ENCODE assay signal across 11 cellular contexts in genomic region chr7:116598278-116598677, GRCh38.
DNase-seq lines count a peak whose midpoint lies in the region; ATAC-seq, FAIRE-seq and TF ChIP-seq lines count a peak whose summit lies in the region.
"Had no signal": no experiment of that assay in that cellular context is flagged by ENCODE, and none has a peak within 500 bp of the region (broad histone marks: within the 10 kb centered on the region; RNA-seq: fewer than 3 reads in every experiment).

No MANE protein-coding gene starts in this region.

- peaks cover 0 to 10% (median 0%) of the 10 kb centered on the region in 4 donors for H3K4me1 ChIP-seq in right lobe of liver
- H3K4me1 ChIP-seq: breast epithelium had no signal

- no peaks in the 10 kb centered on the region for H3K36me3 ChIP-seq in bronchial epithelial cell (ENCODE audit: control insufficient read depth, insufficient read depth, low read length)
- no peaks in the 10 kb centered on the region for H3K36me3 ChIP-seq in right lobe of liver
- H3K36me3 ChIP-seq: breast epithelium had no signal

- H3K27ac Mint-ChIP-seq in HFFc6 = no peak overlapping the region
- no peak overlapping the region for H3K27ac Mint-ChIP-seq in mesothelial cell of epicardium

- H3K9me3 Mint-ChIP-seq in HFFc6 (no peaks in the 10 kb centered on the region), mesothelial cell of epicardium (no peaks in the 10 kb centered on the region)

- H3K27ac ChIP-seq in C4-2B (no peak overlapping the region), right lobe of liver (no peak overlapping the region)
- H3K27ac ChIP-seq: breast epithelium had no signal

- 62% methylated on average over 2 of the region's 5 CpGs for WGBS in right lobe of liver (ENCODE audit: insufficient coverage, low coverage, low lambda C conversion rate, missing lambda C conversion rate)

- DNase-seq in HFFc6 (no peak), bronchial epithelial cell (ENCODE audit: low read depth) (no peak), right lobe of liver (peak; percentile 46 to 63 (median 58)), mesothelial cell of epicardium (ENCODE audit: low spot score in 2 of 2, unreplicated experiment in 2 of 2) (no peak), cerebellum (ENCODE audit: low spot score) (no peak)
- DNase-seq: GDM1, SHP77 had no signal

- H3K4me1 Mint-ChIP-seq in HFFc6 (ENCODE audit: low read depth) (peaks cover 3% of the 10 kb centered on the region), mesothelial cell of epicardium (peaks cover 13% of the 10 kb centered on the region)

- H3K27me3 Mint-ChIP-seq in HFFc6 (ENCODE audit: insufficient read depth) (no peaks in the 10 kb centered on the region; the same call in 1 of the 2 replicates), mesothelial cell of epicardium (ENCODE audit: low read depth) (no peaks in the 10 kb centered on the region)

- TF ChIP-seq CTCF in C4-2B (conservative IDR thresholded peaks at IDR 0.05) = peak; percentile 91
- peak; percentile 72; the same call in 1 of the 2 replicates for TF ChIP-seq CTCF in HFFc6 (IDR thresholded peaks at IDR 0.05)
- TF ChIP-seq CTCF in bronchial epithelial cell (IDR thresholded peaks at IDR 0.05; ENCODE audit: insufficient read depth, low read length, severe bottlenecking) = peak; percentile 32
- peak; percentile 59 to 80 (median 65) for TF ChIP-seq CTCF in right lobe of liver (IDR thresholded peaks at IDR 0.05)
- TF ChIP-seq CTCF in mesothelial cell of epicardium (IDR thresholded peaks at IDR 0.05; ENCODE audit: unreplicated experiment) = no peak

- no peak for TF ChIP-seq POLR2A in right lobe of liver (IDR thresholded peaks at IDR 0.05)

- FAIRE-seq in bronchial epithelial cell (lab: Jason Lieb, UNC) = no peak

- no peak overlapping the region for H3K4me3 ChIP-seq in bronchial epithelial cell (ENCODE audit: low read depth, low read length)
- no peak overlapping the region for H3K4me3 ChIP-seq in right lobe of liver
- H3K4me3 ChIP-seq: breast epithelium had no signal

- intact Hi-C loops in right lobe of liver (cut with DNase I) = loop anchor here (10.0 kb wide), 3 partner anchors 67 to 217 kb away; no protein-coding TSS in a partner anchor

- no peaks in the 10 kb centered on the region for H3K36me3 Mint-ChIP-seq in HFFc6 (ENCODE audit: low read depth)
- no peaks in the 10 kb centered on the region for H3K36me3 Mint-ChIP-seq in mesothelial cell of epicardium

- H3K27me3 ChIP-seq in bronchial epithelial cell (ENCODE audit: control insufficient read depth, insufficient read depth, low read length) (no peaks in the 10 kb centered on the region), right lobe of liver (no peaks in the 10 kb centered on the region)
- H3K27me3 ChIP-seq: breast epithelium had no signal

- H3K4me3 Mint-ChIP-seq in HFFc6 (no peak overlapping the region), mesothelial cell of epicardium (no peak overlapping the region)

- H3K9me3 ChIP-seq in right lobe of liver = no peaks in the 10 kb centered on the region
- H3K9me3 ChIP-seq: breast epithelium had no signal

- ATAC-seq in right lobe of liver = peak; percentile 98 to 99 (median 99)
- no peak for ATAC-seq in GM18519 (IDR thresholded peaks at IDR 0.05; ENCODE audit: low FRiP score, unreplicated experiment)
- ATAC-seq in HG03139 (IDR thresholded peaks at IDR 0.05; ENCODE audit: unreplicated experiment) = no peak

Comparison
In these comparisons a context has a peak if more than half of its experiments do, and no peak if none do; other contexts are left out.
1. DNase-seq: peak in right lobe of liver (3 of 3); none in HFFc6 (single experiment), bronchial epithelial cell (single experiment), mesothelial cell of epicardium (0 of 2) and cerebellum (single experiment).
2. ATAC-seq: peak in right lobe of liver (4 of 4); none in GM18519 (single experiment) and HG03139 (single experiment).